Comparison of ENCODE assay signal across 23 cellular contexts in the genomic region with DNA sequence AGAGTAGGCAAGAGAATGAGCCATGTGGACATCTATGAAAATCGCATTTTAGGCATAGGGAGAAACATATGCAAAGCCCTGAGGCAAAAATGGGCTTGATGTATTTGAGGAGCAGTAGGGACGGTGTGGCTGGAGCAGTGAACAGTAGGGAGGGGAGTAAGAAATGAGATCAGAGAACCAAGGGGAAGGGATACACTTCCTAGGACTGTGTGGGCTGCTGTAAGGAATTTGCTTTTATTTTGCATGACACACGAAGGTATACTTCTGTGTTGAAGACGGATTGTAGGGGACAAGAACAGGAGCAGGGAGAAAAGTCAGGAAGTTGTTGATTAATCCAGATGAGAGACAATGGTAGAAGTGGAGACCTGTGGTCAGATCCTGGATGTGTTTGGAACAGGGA.
DNase-seq lines count a peak whose midpoint lies in the region; ATAC-seq, FAIRE-seq and TF ChIP-seq lines count a peak whose summit lies in the region.
"Had no signal": no experiment of that assay in that cellular context is flagged by ENCODE, and none has a peak within 500 bp of the region (broad histone marks: within the 10 kb centered on the region; RNA-seq: fewer than 3 reads in every experiment).

No MANE protein-coding gene starts in this region.

- H2AK5ac ChIP-seq in H1 (ENCODE audit: low read depth, low read length): no peak overlapping the region

- no peak overlapping the region for H3K4me2 ChIP-seq in GM23338
- H3K4me2 ChIP-seq in H1 (ENCODE audit: insufficient read depth in 1 of 2, low read depth in 2 of 2, low read length in 2 of 2): no peak overlapping the region
- H3K4me2 ChIP-seq: A549, BLaER1 had no signal

- H3K27me3 Mint-ChIP-seq in GM23338 (ENCODE audit: insufficient read depth, low read depth, poor library complexity): no peaks in the 10 kb centered on the region
- no peaks in the 10 kb centered on the region for H3K27me3 Mint-ChIP-seq in CD4-positive, alpha-beta T cell
- H3K27me3 Mint-ChIP-seq: CD4-positive, CD25-positive, alpha-beta regulatory T cell had no signal

- no peak overlapping the region for H2BK5ac ChIP-seq in H1 (ENCODE audit: low read depth, low read length)

- H3K36me3 Mint-ChIP-seq in GM23338 (ENCODE audit: low read depth): no peaks in the 10 kb centered on the region
- no peaks in the 10 kb centered on the region for H3K36me3 Mint-ChIP-seq in CD4-positive, alpha-beta T cell (ENCODE audit: low read depth)
- H3K36me3 Mint-ChIP-seq: CD14-positive monocyte; CD4-positive, CD25-positive, alpha-beta regulatory T cell; CD8-positive, alpha-beta T cell had no signal

- H3K9ac ChIP-seq in H1 (replicated peaks in 1 of 4; ENCODE audit: extremely low read depth in 1 of 4, low read depth in 3 of 4, low read length in 3 of 4): no peak overlapping the region
- H3K9ac ChIP-seq: BLaER1 had no signal

- H2AFZ ChIP-seq in GM23338: no peak overlapping the region
- H2AFZ ChIP-seq in H1 (ENCODE audit: low read length): peak overlapping the region; percentile 92

- H3K36me3 ChIP-seq in GM23338 (ENCODE audit: insufficient read depth) (no peaks in the 10 kb centered on the region), H1 (ENCODE audit: control insufficient read depth in 2 of 4, insufficient read depth in 4 of 4, low read length in 3 of 4) (no peaks in the 10 kb centered on the region)
- H3K36me3 ChIP-seq: BE2C, BLaER1 had no signal

- no peak overlapping the region for H2BK12ac ChIP-seq in H1 (ENCODE audit: low read depth, low read length)

- H3K4ac ChIP-seq in H1 (replicated peaks; ENCODE audit: insufficient read length, low read depth, low read length): no peak overlapping the region

- no peak overlapping the region for H4K5ac ChIP-seq in H1 (ENCODE audit: insufficient read length, low read depth, low read length)

- no peak overlapping the region for H4K8ac ChIP-seq in H1 (ENCODE audit: extremely low read depth, insufficient read depth, low read length)

- H3K79me2 ChIP-seq in GM23338 (replicated peaks; ENCODE audit: insufficient read depth) (no peaks in the 10 kb centered on the region), H1 (ENCODE audit: control insufficient read depth in 1 of 2, insufficient read depth in 2 of 2, low read length in 2 of 2) (no peaks in the 10 kb centered on the region)

- H3K27ac ChIP-seq in GM23338 (ENCODE audit: low read depth) (no peak overlapping the region), H1 (ENCODE audit: low read depth, low read length) (no peak overlapping the region)
- H3K27ac ChIP-seq in CD4-positive, alpha-beta T cell (ENCODE audit: low read depth, low read length): no peak overlapping the region
- H3K27ac ChIP-seq: 22Rv1, A549, BLaER1 had no signal

- WGBS in H1 (ENCODE audit: extremely low coverage in 1 of 2, insufficient coverage in 1 of 2, insufficient read length in 1 of 2, insufficient replicate concordance in 2 of 2, low coverage in 1 of 2, low lambda C conversion rate in 2 of 2, missing lambda C conversion rate in 1 of 2), 2 experiments: 50% methylated on average over 4 of the region's 4 CpGs; no CpG with 5 or more reads in 1 of the 2 experiments

- no peak overlapping the region for H3K14ac ChIP-seq in H1 (ENCODE audit: insufficient read length)

- H3K23ac ChIP-seq in H1 (ENCODE audit: insufficient read length): no peak overlapping the region

- H3K18ac ChIP-seq in H1 (ENCODE audit: extremely low read depth, low read length): no peak overlapping the region

- peak; percentile 67 for ATAC-seq in GM23338
- no peak for ATAC-seq in CD4-positive, alpha-beta T cell (ENCODE audit: poor library complexity)
- ATAC-seq: A549; CD8-positive, alpha-beta T cell; GM12878 had no signal

- no peak for TF ChIP-seq POLR2A in H1 (IDR thresholded peaks at IDR 0.05; ENCODE audit: control extremely low read depth in 1 of 2, low read depth in 2 of 2, low read length in 2 of 2)

- no peak overlapping the region for H2BK120ac ChIP-seq in H1 (replicated peaks; ENCODE audit: low read depth, low read length)

- peak; percentile 21 for DNase-seq in GM23338 (ENCODE audit: low spot score)
- DNase-seq in H1 (ENCODE audit: low read depth in 1 of 2, low spot score in 2 of 2): no peak
- DNase-seq in iPS-NIHi11 (ENCODE audit: low spot score): peak; percentile 4
- DNase-seq in EL: no peak
- no peak for DNase-seq in CD4-positive, alpha-beta T cell
- no peak for DNase-seq in ACHN
- DNase-seq: BE2C; C1 segment of cervical spinal cord; Caco-2; Calu3; CD4-positive, CD25-positive, alpha-beta regulatory T cell; CD8-positive, alpha-beta T cell; DMS79 treated with DMSO at 0.1 percent for 48 hours; GDM1 had no signal

- CTCF ChIA-PET in H1 (lab: Charles Lee; ENCODE audit: partially characterized antibody): no interaction called here
- CTCF ChIA-PET in CD4-positive, alpha-beta T cell (lab: Charles Lee): no interaction called here

- POLR2A ChIA-PET in H1 (lab: Charles Lee; ENCODE audit: partially characterized antibody): no interaction called here
- POLR2A ChIA-PET in CD4-positive, alpha-beta T cell (lab: Charles Lee): no interaction called here

- H4K20me1 ChIP-seq in GM23338 (replicated peaks; ENCODE audit: insufficient read depth) (no peaks in the 10 kb centered on the region), H1 (replicated peaks in 1 of 2; ENCODE audit: control insufficient read depth in 1 of 2, insufficient read depth in 2 of 2, low read length in 2 of 2) (no peaks in the 10 kb centered on the region)
- H4K20me1 ChIP-seq: BLaER1 had no signal

- no peak for TF ChIP-seq EP300 in H1 (IDR thresholded peaks at IDR 0.05; ENCODE audit: borderline replicate concordance in 1 of 2, low read depth in 2 of 2, low read length in 2 of 2)

- H3K4me3 ChIP-seq in GM23338: no peak overlapping the region
- H3K4me3 ChIP-seq in H1 (ENCODE audit: extremely low read depth in 1 of 4, insufficient read depth in 2 of 4, low read depth in 3 of 4, low read length in 4 of 4): no peak overlapping the region
- H3K4me3 ChIP-seq: A549, BLaER1, GM12878 had no signal

- H3K27ac Mint-ChIP-seq in GM23338: no peak overlapping the region
- no peak overlapping the region for H3K27ac Mint-ChIP-seq in CD4-positive, alpha-beta T cell
- H3K27ac Mint-ChIP-seq: CD14-positive monocyte; CD4-positive, CD25-positive, alpha-beta regulatory T cell; CD8-positive, alpha-beta T cell had no signal

- H3K4me3 Mint-ChIP-seq in GM23338: no peak overlapping the region
- no peak overlapping the region for H3K4me3 Mint-ChIP-seq in CD4-positive, alpha-beta T cell
- H3K4me3 Mint-ChIP-seq: CD14-positive monocyte; CD4-positive, CD25-positive, alpha-beta regulatory T cell; CD8-positive, alpha-beta T cell had no signal

- no peaks in the 10 kb centered on the region for H3K4me1 ChIP-seq in GM23338 (ENCODE audit: insufficient read depth)
- no peaks in the 10 kb centered on the region for H3K4me1 ChIP-seq in H1 (replicated peaks in 1 of 4; ENCODE audit: control insufficient read depth in 3 of 4, insufficient read depth in 4 of 4, low read length in 3 of 4)
- H3K4me1 ChIP-seq: A549, BE2C, BLaER1 had no signal

- no peak for FAIRE-seq in H1 (lab: Jason Lieb, UNC)
- FAIRE-seq: A549, D721Med, GM12878, GM12892, GM18507, GM19239 had no signal

- no peak overlapping the region for H3K56ac ChIP-seq in H1 (replicated peaks; ENCODE audit: insufficient read length, low read depth, low read length)

- no peak for TF ChIP-seq CTCF in GM23338 (conservative IDR thresholded peaks at IDR 0.05; ENCODE audit: low read depth in 2 of 2)
- TF ChIP-seq CTCF in H1 (IDR thresholded peaks at IDR 0.05; ENCODE audit: control extremely low read depth in 1 of 3, insufficient read depth in 1 of 3, low read depth in 1 of 3, low read length in 3 of 3): no peak
- no peak for TF ChIP-seq CTCF in CD4-positive, alpha-beta T cell (IDR thresholded peaks at IDR 0.05)

- no peak overlapping the region for H2BK20ac ChIP-seq in H1 (ENCODE audit: low read length)

- no peaks in the 10 kb centered on the region for H3F3A ChIP-seq in GM23338 (replicated peaks; ENCODE audit: low read depth)

- intact Hi-C loops in CD4-positive, alpha-beta T cell (cut with DNase I, micrococcal nuclease): no loop called here

- H3K9me3 ChIP-seq in H1 (ENCODE audit: insufficient read depth in 2 of 2, low read depth in 1 of 2, low read length in 1 of 2): no peaks in the 10 kb centered on the region
- no peaks in the 10 kb centered on the region for H3K9me3 ChIP-seq in CD4-positive, alpha-beta T cell (ENCODE audit: control insufficient read depth, low read length)
- H3K9me3 ChIP-seq: A549, BE2C, BLaER1, Caco-2 had no signal

- H3K23me2 ChIP-seq in H1 (ENCODE audit: low read depth, low read length): no peaks in the 10 kb centered on the region

- no peaks in the 10 kb centered on the region for H3K79me1 ChIP-seq in H1 (ENCODE audit: low read depth, low read length)

- peaks cover 3% of the 10 kb centered on the region; the same call in 1 of the 2 replicates for H3K9me2 ChIP-seq in GM23338 (ENCODE audit: insufficient read depth)

- no peak for TF ChIP-seq RAD21 in H1 (IDR thresholded peaks at IDR 0.05 in 1 of 2, conservative IDR thresholded peaks at IDR 0.05 in 1 of 2; ENCODE audit: low read depth in 2 of 2, low read length in 2 of 2)

- H3K27me3 ChIP-seq in GM23338 (ENCODE audit: insufficient read depth): no peaks in the 10 kb centered on the region
- H3K27me3 ChIP-seq in H1 (replicated peaks in 1 of 4; ENCODE audit: control insufficient read depth in 3 of 4, extremely low read depth in 1 of 4, insufficient read depth in 3 of 4, low read length in 3 of 4): no peaks in the 10 kb centered on the region
- H3K27me3 ChIP-seq in CD4-positive, alpha-beta T cell (ENCODE audit: control insufficient read depth, insufficient read depth, low read length): no peaks in the 10 kb centered on the region
- H3K27me3 ChIP-seq: BE2C, BLaER1 had no signal

- no peak overlapping the region for H2BK15ac ChIP-seq in H1 (ENCODE audit: low read length)

- in situ Hi-C loops in ACHN (cut with HindIII; ENCODE audit: low pct_ligation_motif_present, low pct_unique_long_range_greater_than_20kb, low sequenced_read_pairs): no loop called here

- no peak overlapping the region for H4K91ac ChIP-seq in H1 (replicated peaks; ENCODE audit: insufficient read length, low read length)

- no peaks in the 10 kb centered on the region for H3K4me1 Mint-ChIP-seq in GM23338
- no peaks in the 10 kb centered on the region for H3K4me1 Mint-ChIP-seq in CD4-positive, alpha-beta T cell (ENCODE audit: low read depth)
- H3K4me1 Mint-ChIP-seq: CD14-positive monocyte; CD4-positive, CD25-positive, alpha-beta regulatory T cell had no signal

- no peaks in the 10 kb centered on the region for H3K9me3 Mint-ChIP-seq in GM23338
- peaks cover 3% of the 10 kb centered on the region for H3K9me3 Mint-ChIP-seq in CD4-positive, alpha-beta T cell

TF ChIP-seq in GM23338, 12 proteins besides CTCF, POLR2A, EP300 and RAD21 (continues in another document):
- TF ChIP-seq EZH2phosphoT487 (IDR thresholded peaks at IDR 0.05; ENCODE audit: unreplicated experiment): no peak
- no peak for TF ChIP-seq STAT1 (IDR thresholded peaks at IDR 0.05; ENCODE audit: unreplicated experiment)

TF ChIP-seq in H1, 55 proteins besides CTCF, POLR2A, EP300 and RAD21:
- TF ChIP-seq RNF2 (IDR thresholded peaks at IDR 0.05; ENCODE audit: borderline replicate concordance, low read depth, low read length, missing control alignments, poor library complexity, severe bottlenecking): no peak
- TF ChIP-seq TEAD4 (IDR thresholded peaks at IDR 0.05; ENCODE audit: low read depth, low read length): no peak
- no peak for TF ChIP-seq NRF1 (IDR thresholded peaks at IDR 0.05; ENCODE audit: low read depth, low read length)
- TF ChIP-seq SIX5 (IDR thresholded peaks at IDR 0.05; ENCODE audit: low read depth, low read length): no peak

Comparison
In these comparisons a context has a peak if more than half of its experiments do, and no peak if none do; other contexts are left out.
1. DNase-seq: peak in GM23338 (single experiment) and iPS-NIHi11 (single experiment); none in H1 (0 of 2), EL (single experiment), CD4-positive, alpha-beta T cell (0 of 10) and ACHN (single experiment).